Comparison of ENCODE assay signal across 11 cellular contexts in the genomic region with DNA sequence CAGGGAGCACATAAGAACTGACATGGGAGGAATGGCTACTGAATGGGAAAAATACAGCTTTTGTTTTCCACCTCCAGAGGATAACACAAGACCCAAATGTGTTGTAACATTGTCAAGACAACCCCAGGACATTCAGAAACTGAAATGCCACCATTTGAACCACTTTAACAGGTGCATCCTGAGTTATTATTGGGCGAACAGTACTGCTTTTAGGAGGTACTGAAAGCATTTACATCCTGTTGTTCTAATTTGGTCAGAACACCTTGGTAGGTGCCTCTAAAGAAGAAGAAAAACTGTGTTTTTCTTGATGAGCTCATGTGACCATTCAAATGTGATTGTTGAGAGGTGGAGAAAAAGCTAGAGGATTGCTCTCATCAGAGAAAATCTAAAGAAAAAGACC. TPM values are rescaled to one million over a fixed set of nuclear protein-coding genes. Genes with fewer than 3 reads are reported as not detected.
A peak's percentile ranks its signal among the peaks of the same experiment; 100 is the strongest.
DNase-seq lines count a peak whose midpoint lies in the region; ATAC-seq and TF ChIP-seq lines count a peak whose summit lies in the region.
"Had no signal": no experiment of that assay in that cellular context is flagged by ENCODE, and none has a peak within 500 bp of the region (broad histone marks: within the 10 kb centered on the region; RNA-seq: fewer than 3 reads in every experiment).

No MANE protein-coding gene starts in this region.

- H3K79me2 ChIP-seq in MM.1S (ENCODE audit: low read length), result peaks cover 71% of the 10 kb centered on the region
- no peaks in the 10 kb centered on the region for H3K79me2 ChIP-seq in PC-9 (ENCODE audit: low read depth)

- H3K36me3 ChIP-seq in MM.1S (replicated peaks; ENCODE audit: insufficient read depth, low read length), result no peaks in the 10 kb centered on the region
- no peaks in the 10 kb centered on the region for H3K36me3 ChIP-seq in PC-9 (ENCODE audit: low read depth)
- no peaks in the 10 kb centered on the region for H3K36me3 ChIP-seq in left lung

- TF ChIP-seq CTCF in MM.1S (IDR thresholded peaks at IDR 0.05; ENCODE audit: low read length) (no peak), PC-9 (conservative IDR thresholded peaks at IDR 0.05) (no peak), left lung (IDR thresholded peaks at IDR 0.05) (no peak)

- intact Hi-C loops in PC-9 (cut with micrococcal nuclease; ENCODE audit: unreplicated experiment), result no loop called here
- intact Hi-C loops in left lung (cut with DNase I), result loop anchor here in 1 of 2 donors (10.0 kb wide), 1 partner anchor 78 kb away; no protein-coding TSS in a partner anchor

- H3F3A ChIP-seq in MM.1S (ENCODE audit: insufficient read depth, low read length) (peaks cover 55% of the 10 kb centered on the region), PC-9 (ENCODE audit: insufficient read depth, low read depth) (peaks cover 2% of the 10 kb centered on the region)

- CTCF ChIA-PET in PC-9 (lab: Charles Lee), result no interaction called here

- H3K9ac ChIP-seq in MM.1S (ENCODE audit: low read length), result peak overlapping the region; percentile 92

- H3K4me1 ChIP-seq in MM.1S (ENCODE audit: low read length), result peaks cover 85% of the 10 kb centered on the region
- no peaks in the 10 kb centered on the region for H3K4me1 ChIP-seq in PC-9 (replicated peaks; ENCODE audit: insufficient read depth)
- H3K4me1 ChIP-seq in left lung, result no peaks in the 10 kb centered on the region

- H4K20me1 ChIP-seq in MM.1S (ENCODE audit: insufficient read depth, low read length) (no peaks in the 10 kb centered on the region), PC-9 (ENCODE audit: insufficient read depth) (no peaks in the 10 kb centered on the region)

- H3K9me3 ChIP-seq in MM.1S (replicated peaks; ENCODE audit: insufficient read depth, low read length) (no peaks in the 10 kb centered on the region), PC-9 (ENCODE audit: insufficient read depth, low read depth) (no peaks in the 10 kb centered on the region), left lung (no peaks in the 10 kb centered on the region)

- POLR2A ChIA-PET in PC-9 (lab: Charles Lee; ENCODE audit: unreplicated experiment), result no interaction called here

- H3K27me3 ChIP-seq in MM.1S (replicated peaks; ENCODE audit: insufficient read depth, low read length), result no peaks in the 10 kb centered on the region
- H3K27me3 ChIP-seq in PC-9 (ENCODE audit: insufficient read depth, low read depth), result no peaks in the 10 kb centered on the region
- H3K27me3 ChIP-seq in left lung, result no peaks in the 10 kb centered on the region

- H3K27ac ChIP-seq in MM.1S (ENCODE audit: low read length) (peak overlapping the region; percentile 97), PC-9 (no peak overlapping the region), left lung (no peak overlapping the region)

- no TSS peak for BruUV-seq in PC-9 (replicated peaks; lab: Mats Ljungman, UMichigan)

- DNase-seq in MM.1S (peak; percentile 97), D341Med (ENCODE audit: low spot score) (no peak), SIG-M5 (lab: John Stamatoyannopoulos, UW) (no peak), PC-9 (no peak), left lung (no peak)
- DNase-seq: immature natural killer cell, NCI-H2081 had no signal

- H2AFZ ChIP-seq in MM.1S (ENCODE audit: low read length) (no peak overlapping the region), PC-9 (no peak overlapping the region)

- H3K4me3 ChIP-seq in MM.1S (ENCODE audit: low read length), result no peak overlapping the region
- no peak overlapping the region for H3K4me3 ChIP-seq in PC-9
- H3K4me3 ChIP-seq in left lung, result no peak overlapping the region

- ATAC-seq in GM18508 (IDR thresholded peaks at IDR 0.05; ENCODE audit: insufficient read depth, unreplicated experiment) (peak; percentile 74), GM21367 (IDR thresholded peaks at IDR 0.05; ENCODE audit: unreplicated experiment) (peak; percentile 85), HG02981 (IDR thresholded peaks at IDR 0.05; ENCODE audit: unreplicated experiment) (peak; percentile 91), left lung (no peak)
- ATAC-seq: WTC11 had no signal

- H3K9me2 ChIP-seq in MM.1S (replicated peaks; ENCODE audit: insufficient read depth, low read length) (no peaks in the 10 kb centered on the region), PC-9 (ENCODE audit: insufficient read depth) (no peaks in the 10 kb centered on the region)

- H3K4me2 ChIP-seq in MM.1S (ENCODE audit: low read depth, low read length), result peak overlapping the region; percentile 55
- no peak overlapping the region for H3K4me2 ChIP-seq in PC-9

RNA-seq across cellular contexts. Expression of a gene that starts 6.4 kb away (rescaled TPM):
- 74.8 and 80.5 TPM in 2 replicates for total RNA-seq in PC-9 (2021)
- total RNA-seq in left lung, result 100 to 1,000 TPM; 185 to 224 TPM
